ENCODE assay signal across 8 cellular contexts in genomic region chr9:114503522-114504340, GRCh38. TPM values are rescaled to one million over a fixed set of nuclear protein-coding genes. Genes with fewer than 3 reads are reported as not detected.
DNase-seq lines count a peak whose midpoint lies in the region; ATAC-seq, FAIRE-seq and TF ChIP-seq lines count a peak whose summit lies in the region.

No MANE protein-coding gene starts in this region.

- CTCF ChIA-PET in Panc1 (lab: Charles Lee), result interaction anchor here (0.6 to 1.7 kb wide), 6 partner anchors 90 to 253 kb away, joined by 3 to 6 read pairs (median 4); no protein-coding TSS in a partner anchor

- H3K36me3 ChIP-seq in GM23248 (ENCODE audit: low read depth) (no peaks in the 10 kb centered on the region), Panc1 (ENCODE audit: control insufficient read depth, insufficient read depth, low read length) (no peaks in the 10 kb centered on the region), rectal smooth muscle tissue (ENCODE audit: control insufficient read depth, insufficient read depth, low read length) (no peaks in the 10 kb centered on the region), small intestine (ENCODE audit: control insufficient read depth in 2 of 2, insufficient read depth in 2 of 2, low read length in 2 of 2) (no peaks in the 10 kb centered on the region)

- H4K20me1 ChIP-seq in GM23248 (ENCODE audit: insufficient read depth), result no peaks in the 10 kb centered on the region

- no peak for TF ChIP-seq CTCF in Panc1 (IDR thresholded peaks at IDR 0.05)
- no peak for TF ChIP-seq CTCF in epithelial cell of proximal tubule (conservative IDR thresholded peaks at IDR 0.05; ENCODE audit: low read depth, low read length)

- H3K27me3 ChIP-seq in GM23248 (replicated peaks; ENCODE audit: insufficient read depth) (peaks cover 22% of the 10 kb centered on the region), Panc1 (ENCODE audit: control insufficient read depth, insufficient read depth, low read length) (no peaks in the 10 kb centered on the region), rectal smooth muscle tissue (ENCODE audit: control insufficient read depth, insufficient read depth, low read length) (no peaks in the 10 kb centered on the region), small intestine (ENCODE audit: control insufficient read depth in 2 of 2, insufficient read depth in 2 of 2, low read length in 2 of 2) (no peaks in the 10 kb centered on the region)

- no peak overlapping the region for H3K9ac ChIP-seq in GM23248
- no peak overlapping the region for H3K9ac ChIP-seq in rectal smooth muscle tissue (ENCODE audit: low read length)

- peak overlapping the region; percentile 74 for H2AFZ ChIP-seq in GM23248

- H3K79me2 ChIP-seq in GM23248 (ENCODE audit: insufficient read depth), result no peaks in the 10 kb centered on the region

- no peak overlapping the region for H3K27ac ChIP-seq in GM23248
- H3K27ac ChIP-seq in Panc1 (ENCODE audit: low read length), result peak overlapping the region; percentile 90
- peak overlapping the region; percentile 93 for H3K27ac ChIP-seq in rectal smooth muscle tissue (ENCODE audit: low read depth, low read length)
- H3K27ac ChIP-seq in small intestine (ENCODE audit: low read depth in 1 of 2, low read length in 1 of 2), result peak overlapping the region in 1 of 2 donors; percentile 38

- DNase-seq in GM23248 (no peak), Panc1 (ENCODE audit: low read depth, low spot score) (no peak), epithelial cell of proximal tubule (ENCODE audit: low read depth) (no peak), NCI-H1436 treated with DMSO at 0.1 percent for 48 hours (lab: John Stamatoyannopoulos, UW) (no peak), activated gamma-delta T cell treated with Interleukin-2 at 50 U/mL for 16 hours (no peak), small intestine (no peak)

- H3K9me3 ChIP-seq in GM23248 (ENCODE audit: low read depth), result no peaks in the 10 kb centered on the region
- no peaks in the 10 kb centered on the region for H3K9me3 ChIP-seq in Panc1 (ENCODE audit: control insufficient read depth, insufficient read depth, low read depth, low read length)
- no peaks in the 10 kb centered on the region for H3K9me3 ChIP-seq in small intestine (ENCODE audit: control insufficient read depth, low read depth)

- no peak overlapping the region for H3K4me2 ChIP-seq in GM23248 (ENCODE audit: unreplicated experiment)

- peak overlapping the region; percentile 82; the same call in 1 of the 2 replicates for H3K4me3 ChIP-seq in GM23248
- H3K4me3 ChIP-seq in Panc1 (ENCODE audit: low read depth in 2 of 2, low read length in 2 of 2), result peak overlapping the region; percentile 65 to 86
- peak overlapping the region; percentile 67 for H3K4me3 ChIP-seq in epithelial cell of proximal tubule (ENCODE audit: low read depth, low read length)
- H3K4me3 ChIP-seq in rectal smooth muscle tissue (ENCODE audit: low read length), result peak overlapping the region; percentile 72
- peak overlapping the region in 1 of 2 donors; percentile 57 for H3K4me3 ChIP-seq in small intestine (ENCODE audit: low read depth in 1 of 2, low read length in 2 of 2)

- no peak for FAIRE-seq in small intestine (lab: Jason Lieb, UNC)

- BruUV-seq in Panc1 (replicated peaks; lab: Mats Ljungman, UMichigan), result no TSS peak

- no peaks in the 10 kb centered on the region for H3K9me2 ChIP-seq in GM23248 (ENCODE audit: insufficient read depth)

- POLR2A ChIA-PET in Panc1 (lab: Charles Lee), result interaction anchor here (0.5 to 0.6 kb wide), 2 partner anchors 16 to 91 kb away, joined by 4 to 7 read pairs; no protein-coding TSS in a partner anchor

- in situ Hi-C loops in GM23248 (cut with MboI) (no loop called here), Panc1 (cut with HindIII; ENCODE audit: low pct_unique_long_range_greater_than_20kb, low sequenced_read_pairs) (no loop called here)

- intact Hi-C loops in Panc1 (cut with micrococcal nuclease; ENCODE audit: unreplicated experiment), result loop anchor here (5.0 kb wide), 1 partner anchor 149 kb away; no protein-coding TSS in a partner anchor

- H3K4me1 ChIP-seq in GM23248 (ENCODE audit: insufficient read depth) (no peaks in the 10 kb centered on the region), Panc1 (ENCODE audit: control insufficient read depth, insufficient read depth, low read length) (peaks cover 24% of the 10 kb centered on the region), rectal smooth muscle tissue (ENCODE audit: control insufficient read depth, insufficient read depth, low read length) (peaks cover 16% of the 10 kb centered on the region), small intestine (ENCODE audit: control insufficient read depth in 2 of 2, insufficient read depth in 1 of 2, low read depth in 1 of 2, low read length in 1 of 2) (peaks cover 0 to 2% of the 10 kb centered on the region in 2 donors)

- WGBS in GM23248 (ENCODE audit: low coverage in 1 of 2, low lambda C conversion rate in 2 of 2, missing lambda C conversion rate in 2 of 2), 2 experiments, result 81 to 86% methylated on average over 17 to 18 of the region's 18 CpGs
- 17 to 52% (median 31%) methylated on average over 18 of the region's 18 CpGs for WGBS in small intestine, 3 donors

- ATAC-seq in Panc1 (no peak; the same call in 1 of the 2 replicates), GM21786 (IDR thresholded peaks at IDR 0.05; ENCODE audit: unreplicated experiment) (no peak)

- peaks cover 11% of the 10 kb centered on the region for H3F3A ChIP-seq in GM23248 (ENCODE audit: insufficient read depth)

RNA-seq across cellular contexts. Expression of gene WHRN, which starts 1.5 kb away (rescaled TPM):
- 0.76 and 1.1 TPM in 2 replicates for total RNA-seq in GM23248 (2014; rRNA removed; shearing (Covaris generic))
- polyA plus RNA-seq in GM23248 (2016; fragmentation: Nextera tagmentation; extraction: Ambion mirVana) (1.5 and 1.8 TPM in 2 replicates), small intestine (1 to 10 TPM; 2.7 to 8.6 (median 7.2) TPM)
- total RNA-seq in Panc1 (2021; ENCODE audit: unreplicated experiment) (18.0 TPM), epithelial cell of proximal tubule (1.7 and 5.2 TPM in 2 replicates)
- polyA plus RNA-seq in Panc1 (2012; ENCODE audit: insufficient read length), result 18.0 TPM
